In the genomic region with DNA sequence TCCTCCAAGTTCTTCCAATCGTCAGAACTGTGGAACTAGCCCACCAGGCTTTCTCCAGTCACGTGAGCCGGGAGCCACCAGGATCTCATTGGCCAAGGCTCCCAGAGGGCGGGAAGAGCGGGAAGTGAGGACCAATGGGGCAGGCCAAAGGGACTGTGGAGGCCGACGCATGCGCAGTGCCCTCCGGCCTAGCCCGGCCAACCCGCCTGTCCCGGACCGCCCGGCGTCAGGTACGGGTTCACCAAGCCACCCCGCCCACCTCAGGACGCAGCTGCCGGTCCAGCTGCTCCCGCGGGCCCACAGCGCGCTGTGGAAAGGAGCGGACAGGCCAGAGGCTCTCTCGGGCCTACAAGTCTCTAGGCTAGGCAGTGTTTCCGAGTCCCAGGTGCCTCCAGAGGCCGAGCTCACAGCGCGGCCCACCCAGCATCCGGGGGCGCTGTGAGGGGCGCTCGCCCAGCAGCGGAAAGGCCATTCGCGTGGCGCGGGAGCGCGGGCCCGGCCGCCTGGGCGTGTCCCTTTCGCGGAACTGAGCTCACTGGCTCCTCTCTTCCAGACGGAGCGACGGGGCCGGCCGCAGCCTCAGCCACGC, we compare ENCODE assay signal across 1 cellular context.
A peak's percentile ranks its signal among the peaks of the same experiment; 100 is the strongest.
TF ChIP-seq lines count a peak whose summit lies in the region.

No MANE protein-coding gene starts in this region.

TF ChIP-seq in K562, 482 proteins besides CTCF, POLR2A, EP300 and RAD21 (continued from another document and continues in another):
- TF ChIP-seq, protein P1, sequence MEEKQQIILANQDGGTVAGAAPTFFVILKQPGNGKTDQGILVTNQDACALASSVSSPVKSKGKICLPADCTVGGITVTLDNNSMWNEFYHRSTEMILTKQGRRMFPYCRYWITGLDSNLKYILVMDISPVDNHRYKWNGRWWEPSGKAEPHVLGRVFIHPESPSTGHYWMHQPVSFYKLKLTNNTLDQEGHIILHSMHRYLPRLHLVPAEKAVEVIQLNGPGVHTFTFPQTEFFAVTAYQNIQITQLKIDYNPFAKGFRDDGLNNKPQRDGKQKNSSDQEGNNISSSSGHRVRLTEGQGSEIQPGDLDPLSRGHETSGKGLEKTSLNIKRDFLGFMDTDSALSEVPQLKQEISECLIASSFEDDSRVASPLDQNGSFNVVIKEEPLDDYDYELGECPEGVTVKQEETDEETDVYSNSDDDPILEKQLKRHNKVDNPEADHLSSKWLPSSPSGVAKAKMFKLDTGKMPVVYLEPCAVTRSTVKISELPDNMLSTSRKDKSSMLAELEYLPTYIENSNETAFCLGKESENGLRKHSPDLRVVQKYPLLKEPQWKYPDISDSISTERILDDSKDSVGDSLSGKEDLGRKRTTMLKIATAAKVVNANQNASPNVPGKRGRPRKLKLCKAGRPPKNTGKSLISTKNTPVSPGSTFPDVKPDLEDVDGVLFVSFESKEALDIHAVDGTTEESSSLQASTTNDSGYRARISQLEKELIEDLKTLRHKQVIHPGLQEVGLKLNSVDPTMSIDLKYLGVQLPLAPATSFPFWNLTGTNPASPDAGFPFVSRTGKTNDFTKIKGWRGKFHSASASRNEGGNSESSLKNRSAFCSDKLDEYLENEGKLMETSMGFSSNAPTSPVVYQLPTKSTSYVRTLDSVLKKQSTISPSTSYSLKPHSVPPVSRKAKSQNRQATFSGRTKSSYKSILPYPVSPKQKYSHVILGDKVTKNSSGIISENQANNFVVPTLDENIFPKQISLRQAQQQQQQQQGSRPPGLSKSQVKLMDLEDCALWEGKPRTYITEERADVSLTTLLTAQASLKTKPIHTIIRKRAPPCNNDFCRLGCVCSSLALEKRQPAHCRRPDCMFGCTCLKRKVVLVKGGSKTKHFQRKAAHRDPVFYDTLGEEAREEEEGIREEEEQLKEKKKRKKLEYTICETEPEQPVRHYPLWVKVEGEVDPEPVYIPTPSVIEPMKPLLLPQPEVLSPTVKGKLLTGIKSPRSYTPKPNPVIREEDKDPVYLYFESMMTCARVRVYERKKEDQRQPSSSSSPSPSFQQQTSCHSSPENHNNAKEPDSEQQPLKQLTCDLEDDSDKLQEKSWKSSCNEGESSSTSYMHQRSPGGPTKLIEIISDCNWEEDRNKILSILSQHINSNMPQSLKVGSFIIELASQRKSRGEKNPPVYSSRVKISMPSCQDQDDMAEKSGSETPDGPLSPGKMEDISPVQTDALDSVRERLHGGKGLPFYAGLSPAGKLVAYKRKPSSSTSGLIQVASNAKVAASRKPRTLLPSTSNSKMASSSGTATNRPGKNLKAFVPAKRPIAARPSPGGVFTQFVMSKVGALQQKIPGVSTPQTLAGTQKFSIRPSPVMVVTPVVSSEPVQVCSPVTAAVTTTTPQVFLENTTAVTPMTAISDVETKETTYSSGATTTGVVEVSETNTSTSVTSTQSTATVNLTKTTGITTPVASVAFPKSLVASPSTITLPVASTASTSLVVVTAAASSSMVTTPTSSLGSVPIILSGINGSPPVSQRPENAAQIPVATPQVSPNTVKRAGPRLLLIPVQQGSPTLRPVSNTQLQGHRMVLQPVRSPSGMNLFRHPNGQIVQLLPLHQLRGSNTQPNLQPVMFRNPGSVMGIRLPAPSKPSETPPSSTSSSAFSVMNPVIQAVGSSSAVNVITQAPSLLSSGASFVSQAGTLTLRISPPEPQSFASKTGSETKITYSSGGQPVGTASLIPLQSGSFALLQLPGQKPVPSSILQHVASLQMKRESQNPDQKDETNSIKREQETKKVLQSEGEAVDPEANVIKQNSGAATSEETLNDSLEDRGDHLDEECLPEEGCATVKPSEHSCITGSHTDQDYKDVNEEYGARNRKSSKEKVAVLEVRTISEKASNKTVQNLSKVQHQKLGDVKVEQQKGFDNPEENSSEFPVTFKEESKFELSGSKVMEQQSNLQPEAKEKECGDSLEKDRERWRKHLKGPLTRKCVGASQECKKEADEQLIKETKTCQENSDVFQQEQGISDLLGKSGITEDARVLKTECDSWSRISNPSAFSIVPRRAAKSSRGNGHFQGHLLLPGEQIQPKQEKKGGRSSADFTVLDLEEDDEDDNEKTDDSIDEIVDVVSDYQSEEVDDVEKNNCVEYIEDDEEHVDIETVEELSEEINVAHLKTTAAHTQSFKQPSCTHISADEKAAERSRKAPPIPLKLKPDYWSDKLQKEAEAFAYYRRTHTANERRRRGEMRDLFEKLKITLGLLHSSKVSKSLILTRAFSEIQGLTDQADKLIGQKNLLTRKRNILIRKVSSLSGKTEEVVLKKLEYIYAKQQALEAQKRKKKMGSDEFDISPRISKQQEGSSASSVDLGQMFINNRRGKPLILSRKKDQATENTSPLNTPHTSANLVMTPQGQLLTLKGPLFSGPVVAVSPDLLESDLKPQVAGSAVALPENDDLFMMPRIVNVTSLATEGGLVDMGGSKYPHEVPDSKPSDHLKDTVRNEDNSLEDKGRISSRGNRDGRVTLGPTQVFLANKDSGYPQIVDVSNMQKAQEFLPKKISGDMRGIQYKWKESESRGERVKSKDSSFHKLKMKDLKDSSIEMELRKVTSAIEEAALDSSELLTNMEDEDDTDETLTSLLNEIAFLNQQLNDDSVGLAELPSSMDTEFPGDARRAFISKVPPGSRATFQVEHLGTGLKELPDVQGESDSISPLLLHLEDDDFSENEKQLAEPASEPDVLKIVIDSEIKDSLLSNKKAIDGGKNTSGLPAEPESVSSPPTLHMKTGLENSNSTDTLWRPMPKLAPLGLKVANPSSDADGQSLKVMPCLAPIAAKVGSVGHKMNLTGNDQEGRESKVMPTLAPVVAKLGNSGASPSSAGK (IDR thresholded peaks at IDR 0.05) = peak; percentile 96
- TF ChIP-seq TAL1 (IDR thresholded peaks at IDR 0.05) (no peak), ASH1L (IDR thresholded peaks at IDR 0.05; ENCODE audit: borderline replicate concordance, low read depth, partially characterized antibody) (no peak), CTCFL (IDR thresholded peaks at IDR 0.05; ENCODE audit: borderline replicate concordance, insufficient read depth, low read depth, low read length, poor library complexity, severe bottlenecking) (no peak), RAD51 (IDR thresholded peaks at IDR 0.05; ENCODE audit: borderline replicate concordance, low read depth) (peak; percentile 85), PHF20 (IDR thresholded peaks at IDR 0.05; ENCODE audit: partially characterized antibody) (no peak), HOXB6 (CRISPR knock-in tag; IDR thresholded peaks at IDR 0.05; ENCODE audit: borderline replicate concordance) (no peak), RBM22 (IDR thresholded peaks at IDR 0.05; ENCODE audit: low read depth, low read length, poor library complexity, severe bottlenecking) (no peak), ZKSCAN8 (CRISPR knock-in tag; IDR thresholded peaks at IDR 0.05) (no peak), BHLHE40 (IDR thresholded peaks at IDR 0.05; ENCODE audit: low read length) (peak; percentile 86), ZNF212 (CRISPR knock-in tag; IDR thresholded peaks at IDR 0.05) (no peak), REST (CRISPR knock-in tag; IDR thresholded peaks at IDR 0.05; ENCODE audit: low read depth) (0 out of 2 replicates have a peak, but pooled peaks have one; percentile 59), ZNF24 (IDR thresholded peaks at IDR 0.05) (no peak), IRF2 (CRISPR knock-in tag; IDR thresholded peaks at IDR 0.05) (no peak), MYC (IDR thresholded peaks at IDR 0.05; ENCODE audit: low read depth, low read length) (no peak), MYC (CRISPR knock-in tag; IDR thresholded peaks at IDR 0.05; ENCODE audit: borderline replicate concordance, low read depth) (no peak), CBFB (CRISPR knock-in tag; IDR thresholded peaks at IDR 0.05) (no peak; the same call in 1 of the 2 replicates)
- TF ChIP-seq, protein P2, sequence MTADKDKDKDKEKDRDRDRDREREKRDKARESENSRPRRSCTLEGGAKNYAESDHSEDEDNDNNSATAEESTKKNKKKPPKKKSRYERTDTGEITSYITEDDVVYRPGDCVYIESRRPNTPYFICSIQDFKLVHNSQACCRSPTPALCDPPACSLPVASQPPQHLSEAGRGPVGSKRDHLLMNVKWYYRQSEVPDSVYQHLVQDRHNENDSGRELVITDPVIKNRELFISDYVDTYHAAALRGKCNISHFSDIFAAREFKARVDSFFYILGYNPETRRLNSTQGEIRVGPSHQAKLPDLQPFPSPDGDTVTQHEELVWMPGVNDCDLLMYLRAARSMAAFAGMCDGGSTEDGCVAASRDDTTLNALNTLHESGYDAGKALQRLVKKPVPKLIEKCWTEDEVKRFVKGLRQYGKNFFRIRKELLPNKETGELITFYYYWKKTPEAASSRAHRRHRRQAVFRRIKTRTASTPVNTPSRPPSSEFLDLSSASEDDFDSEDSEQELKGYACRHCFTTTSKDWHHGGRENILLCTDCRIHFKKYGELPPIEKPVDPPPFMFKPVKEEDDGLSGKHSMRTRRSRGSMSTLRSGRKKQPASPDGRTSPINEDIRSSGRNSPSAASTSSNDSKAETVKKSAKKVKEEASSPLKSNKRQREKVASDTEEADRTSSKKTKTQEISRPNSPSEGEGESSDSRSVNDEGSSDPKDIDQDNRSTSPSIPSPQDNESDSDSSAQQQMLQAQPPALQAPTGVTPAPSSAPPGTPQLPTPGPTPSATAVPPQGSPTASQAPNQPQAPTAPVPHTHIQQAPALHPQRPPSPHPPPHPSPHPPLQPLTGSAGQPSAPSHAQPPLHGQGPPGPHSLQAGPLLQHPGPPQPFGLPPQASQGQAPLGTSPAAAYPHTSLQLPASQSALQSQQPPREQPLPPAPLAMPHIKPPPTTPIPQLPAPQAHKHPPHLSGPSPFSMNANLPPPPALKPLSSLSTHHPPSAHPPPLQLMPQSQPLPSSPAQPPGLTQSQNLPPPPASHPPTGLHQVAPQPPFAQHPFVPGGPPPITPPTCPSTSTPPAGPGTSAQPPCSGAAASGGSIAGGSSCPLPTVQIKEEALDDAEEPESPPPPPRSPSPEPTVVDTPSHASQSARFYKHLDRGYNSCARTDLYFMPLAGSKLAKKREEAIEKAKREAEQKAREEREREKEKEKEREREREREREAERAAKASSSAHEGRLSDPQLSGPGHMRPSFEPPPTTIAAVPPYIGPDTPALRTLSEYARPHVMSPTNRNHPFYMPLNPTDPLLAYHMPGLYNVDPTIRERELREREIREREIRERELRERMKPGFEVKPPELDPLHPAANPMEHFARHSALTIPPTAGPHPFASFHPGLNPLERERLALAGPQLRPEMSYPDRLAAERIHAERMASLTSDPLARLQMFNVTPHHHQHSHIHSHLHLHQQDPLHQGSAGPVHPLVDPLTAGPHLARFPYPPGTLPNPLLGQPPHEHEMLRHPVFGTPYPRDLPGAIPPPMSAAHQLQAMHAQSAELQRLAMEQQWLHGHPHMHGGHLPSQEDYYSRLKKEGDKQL (CRISPR knock-in tag; IDR thresholded peaks at IDR 0.05; ENCODE audit: borderline replicate concordance) = peak; percentile 77; the same call in 1 of the 2 replicates
- TF ChIP-seq, protein P3, sequence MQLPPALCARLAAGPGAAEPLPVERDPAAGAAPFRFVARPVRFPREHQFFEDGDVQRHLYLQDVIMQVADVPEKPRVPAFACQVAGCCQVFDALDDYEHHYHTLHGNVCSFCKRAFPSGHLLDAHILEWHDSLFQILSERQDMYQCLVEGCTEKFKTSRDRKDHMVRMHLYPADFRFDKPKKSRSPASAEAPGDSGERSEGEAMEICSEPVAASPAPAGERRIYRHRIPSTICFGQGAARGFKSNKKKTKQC (CRISPR knock-in tag; IDR thresholded peaks at IDR 0.05) = peak; percentile 96
- TF ChIP-seq, protein P4, sequence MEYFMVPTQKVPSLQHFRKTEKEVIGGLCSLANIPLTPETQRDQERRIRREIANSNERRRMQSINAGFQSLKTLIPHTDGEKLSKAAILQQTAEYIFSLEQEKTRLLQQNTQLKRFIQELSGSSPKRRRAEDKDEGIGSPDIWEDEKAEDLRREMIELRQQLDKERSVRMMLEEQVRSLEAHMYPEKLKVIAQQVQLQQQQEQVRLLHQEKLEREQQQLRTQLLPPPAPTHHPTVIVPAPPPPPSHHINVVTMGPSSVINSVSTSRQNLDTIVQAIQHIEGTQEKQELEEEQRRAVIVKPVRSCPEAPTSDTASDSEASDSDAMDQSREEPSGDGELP (CRISPR knock-in tag; IDR thresholded peaks at IDR 0.05; ENCODE audit: borderline replicate concordance) = peak; percentile 90
- TF ChIP-seq, protein P5, sequence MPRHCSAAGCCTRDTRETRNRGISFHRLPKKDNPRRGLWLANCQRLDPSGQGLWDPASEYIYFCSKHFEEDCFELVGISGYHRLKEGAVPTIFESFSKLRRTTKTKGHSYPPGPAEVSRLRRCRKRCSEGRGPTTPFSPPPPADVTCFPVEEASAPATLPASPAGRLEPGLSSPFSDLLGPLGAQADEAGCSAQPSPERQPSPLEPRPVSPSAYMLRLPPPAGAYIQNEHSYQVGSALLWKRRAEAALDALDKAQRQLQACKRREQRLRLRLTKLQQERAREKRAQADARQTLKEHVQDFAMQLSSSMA (CRISPR knock-in tag; IDR thresholded peaks at IDR 0.05) = no peak
